ENCODE assay signal across 14 cellular contexts in genomic region chr2:47063159-47063930, GRCh38.
DNase-seq lines count a peak whose midpoint lies in the region; ATAC-seq and TF ChIP-seq lines count a peak whose summit lies in the region.
"Had no signal": no experiment of that assay in that cellular context is flagged by ENCODE, and none has a peak within 500 bp of the region (broad histone marks: within the 10 kb centered on the region; RNA-seq: fewer than 3 reads in every experiment).

No MANE protein-coding gene starts in this region.

- DNase-seq in WERI-Rb-1, result no peak
- DNase-seq in mesenchymal stem cell, result no peak
- no peak for DNase-seq in stimulated activated naive B cell treated with anti-CD40 and anti-IgM and Interleukin-4, amounts not matched to agents 10 μg/mL and 1 μg/mL and 100 μg/mL, for 72 hours
- no peak for DNase-seq in activated CD4-positive, alpha-beta T cell treated with anti-CD3 and anti-CD28 coated beads for 4 hours
- DNase-seq in SW 1271 (lab: John Stamatoyannopoulos, UW), result no peak
- no peak for DNase-seq in AG20443 (ENCODE audit: low spot score)
- DNase-seq: activated CD8-positive, alpha-beta memory T cell treated with anti-CD3 and anti-CD28 coated beads for 24 hours; activated naive CD8-positive, alpha-beta T cell treated with anti-CD3 and anti-CD28 coated beads for 36 hours; kidney glomerular epithelial cell; ovary; stimulated activated naive CD8-positive, alpha-beta T cell treated with anti-CD3 and anti-CD28 coated beads, Interleukin-15, Interleukin-2, amounts not matched to agents 100 U/mL and 50 U/mL, for 24 hours; T-helper 9 cell had no signal

- H2BK120ac ChIP-seq in mesenchymal stem cell (ENCODE audit: low read depth, low read length), result no peak overlapping the region

- peaks cover 48 to 71% of the 10 kb centered on the region in 2 donors for H3K36me3 Mint-ChIP-seq in stimulated activated naive B cell treated with anti-CD40 and anti-IgM and Interleukin-4, amounts not matched to agents 10 μg/mL and 1 μg/mL and 100 μg/mL, for 72 hours

- POLR2A ChIA-PET in HEK293 (lab: Yijun Ruan, JAX), result no interaction called here

- peak overlapping the region in 1 of 2 experiments; percentile 65 for H2BK12ac ChIP-seq in mesenchymal stem cell (ENCODE audit: low read length in 2 of 2)

- H4K8ac ChIP-seq in mesenchymal stem cell (ENCODE audit: low read length), result peak overlapping the region; percentile 46

- H3K79me1 ChIP-seq in mesenchymal stem cell (replicated peaks; ENCODE audit: low read length, poor library complexity, severe bottlenecking), result peaks cover 14% of the 10 kb centered on the region

- H2BK5ac ChIP-seq in mesenchymal stem cell (ENCODE audit: low read depth, low read length, poor library complexity, severe bottlenecking), result no peak overlapping the region

- H3K9me3 ChIP-seq in HEK293 (ENCODE audit: control insufficient read depth, insufficient read depth, low read depth, low read length) (no peaks in the 10 kb centered on the region), WERI-Rb-1 (ENCODE audit: severe bottlenecking) (no peaks in the 10 kb centered on the region), mesenchymal stem cell (ENCODE audit: control insufficient read depth, low read length) (no peaks in the 10 kb centered on the region)
- H3K9me3 ChIP-seq: ovary had no signal

- TF ChIP-seq CTCF in HEK293 (tag by site-specific recombination; IDR thresholded peaks at IDR 0.05) (no peak), WERI-Rb-1 (IDR thresholded peaks at IDR 0.05; ENCODE audit: low read depth, low read length) (no peak)

- H3K27me3 Mint-ChIP-seq in stimulated activated naive B cell treated with anti-CD40 and anti-IgM and Interleukin-4, amounts not matched to agents 10 μg/mL and 1 μg/mL and 100 μg/mL, for 72 hours, result no peaks in the 10 kb centered on the region
- H3K27me3 Mint-ChIP-seq: activated naive CD8-positive, alpha-beta T cell treated with anti-CD3 and anti-CD28 coated beads for 36 hours had no signal

- peak overlapping the region in 1 of 2 experiments; percentile 48 for H3K14ac ChIP-seq in mesenchymal stem cell (ENCODE audit: low read length in 2 of 2)

- no peak overlapping the region for H3K4ac ChIP-seq in mesenchymal stem cell (ENCODE audit: low read depth in 1 of 2, low read length in 2 of 2)

- H3K4me1 ChIP-seq in HEK293 (ENCODE audit: control insufficient read depth, insufficient read depth, low read length), result no peaks in the 10 kb centered on the region; the same call in 1 of the 2 replicates
- peaks cover 27% of the 10 kb centered on the region for H3K4me1 ChIP-seq in mesenchymal stem cell (ENCODE audit: control insufficient read depth, insufficient read depth, low read depth, low read length)

- H3K4me3 ChIP-seq in HEK293 (ENCODE audit: low read depth, low read length) (no peak overlapping the region), WERI-Rb-1 (ENCODE audit: low read depth, low read length) (no peak overlapping the region), mesenchymal stem cell (ENCODE audit: insufficient read depth in 1 of 2, low read depth in 1 of 2, low read length in 2 of 2) (no peak overlapping the region)
- H3K4me3 ChIP-seq: ovary had no signal

- peak; percentile 22 to 29 for ATAC-seq in stimulated activated naive B cell treated with anti-CD40 and anti-IgM and Interleukin-4, amounts not matched to agents 10 μg/mL and 1 μg/mL and 100 μg/mL, for 72 hours (replicated peaks)
- no peak for ATAC-seq in GM21786 (IDR thresholded peaks at IDR 0.05; ENCODE audit: unreplicated experiment)
- ATAC-seq: stimulated activated naive CD8-positive, alpha-beta T cell treated with anti-CD3 and anti-CD28 coated beads, Interleukin-15, Interleukin-2, amounts not matched to agents 100 U/mL and 50 U/mL, for 24 hours had no signal

- WGBS in mesenchymal stem cell, result 92% methylated on average over 7 of the region's 7 CpGs

- H3K18ac ChIP-seq in mesenchymal stem cell (ENCODE audit: low read depth in 1 of 2, low read length in 2 of 2), result peak overlapping the region; percentile 55 to 88

- H3K27ac ChIP-seq in HEK293 (ENCODE audit: extremely low read depth, low read depth, low read length) (no peak overlapping the region), WERI-Rb-1 (peak overlapping the region; percentile 30), mesenchymal stem cell (ENCODE audit: low read length, poor library complexity, severe bottlenecking) (peak overlapping the region; percentile 7)
- H3K27ac ChIP-seq: ovary had no signal

- H3K9me3 Mint-ChIP-seq in stimulated activated naive B cell treated with anti-CD40 and anti-IgM and Interleukin-4, amounts not matched to agents 10 μg/mL and 1 μg/mL and 100 μg/mL, for 72 hours, result no peaks in the 10 kb centered on the region
- H3K9me3 Mint-ChIP-seq: activated naive CD8-positive, alpha-beta T cell treated with anti-CD3 and anti-CD28 coated beads for 36 hours had no signal

- H3K4me1 Mint-ChIP-seq in stimulated activated naive B cell treated with anti-CD40 and anti-IgM and Interleukin-4, amounts not matched to agents 10 μg/mL and 1 μg/mL and 100 μg/mL, for 72 hours, result peaks cover 28 to 46% of the 10 kb centered on the region in 2 donors

- H3K4me3 Mint-ChIP-seq in stimulated activated naive B cell treated with anti-CD40 and anti-IgM and Interleukin-4, amounts not matched to agents 10 μg/mL and 1 μg/mL and 100 μg/mL, for 72 hours, result no peak overlapping the region
- H3K4me3 Mint-ChIP-seq: activated naive CD8-positive, alpha-beta T cell treated with anti-CD3 and anti-CD28 coated beads for 36 hours had no signal

- H3K9ac ChIP-seq in mesenchymal stem cell (ENCODE audit: low read length), result peak overlapping the region; percentile 13

- H2AFZ ChIP-seq in mesenchymal stem cell (ENCODE audit: low read depth, low read length), result no peak overlapping the region

- H3K4me2 ChIP-seq in mesenchymal stem cell (ENCODE audit: low read length, poor library complexity, severe bottlenecking), result no peak overlapping the region

- no peak overlapping the region for H3K23ac ChIP-seq in mesenchymal stem cell (ENCODE audit: low read length in 2 of 2)

- peak overlapping the region; percentile 71 for H2AK5ac ChIP-seq in mesenchymal stem cell (ENCODE audit: low read length, severe bottlenecking)

- peak overlapping the region; percentile 97 for H4K91ac ChIP-seq in mesenchymal stem cell (ENCODE audit: low read length)

- CTCF ChIA-PET in HEK293 (lab: Yijun Ruan, JAX), result no interaction called here

- H3K27me3 ChIP-seq in WERI-Rb-1 (ENCODE audit: insufficient read depth, low read depth, severe bottlenecking) (no peaks in the 10 kb centered on the region), mesenchymal stem cell (ENCODE audit: control insufficient read depth in 1 of 2, insufficient read depth in 1 of 2, low read length in 2 of 2) (no peaks in the 10 kb centered on the region)
- H3K27me3 ChIP-seq: ovary had no signal

- H3K36me3 ChIP-seq in HEK293 (ENCODE audit: control insufficient read depth in 2 of 2, insufficient read depth in 1 of 2, low read length in 2 of 2), result peaks cover 0 to 3% of the 10 kb centered on the region in 2 experiments; a peak in 1 of 3 replicates
- no peaks in the 10 kb centered on the region for H3K36me3 ChIP-seq in WERI-Rb-1
- H3K36me3 ChIP-seq in mesenchymal stem cell (ENCODE audit: control insufficient read depth in 1 of 2, insufficient read depth in 2 of 2, low read depth in 1 of 2, low read length in 2 of 2), result peaks cover 23 to 66% of the 10 kb centered on the region in 2 experiments
- H3K36me3 ChIP-seq: ovary had no signal

- no peak overlapping the region for H2BK15ac ChIP-seq in mesenchymal stem cell (ENCODE audit: low read depth, poor library complexity, severe bottlenecking)

- H3K27ac Mint-ChIP-seq in stimulated activated naive B cell treated with anti-CD40 and anti-IgM and Interleukin-4, amounts not matched to agents 10 μg/mL and 1 μg/mL and 100 μg/mL, for 72 hours, result peak overlapping the region; percentile 79
- H3K27ac Mint-ChIP-seq: activated naive CD8-positive, alpha-beta T cell treated with anti-CD3 and anti-CD28 coated beads for 36 hours had no signal

TF ChIP-seq in HEK293, 187 proteins besides CTCF, POLR2A, EP300 and RAD21 (continues in another document):
- TF ChIP-seq ZSCAN16 (tag by site-specific recombination; IDR thresholded peaks at IDR 0.05) (no peak), ZNF19 (tag by site-specific recombination; IDR thresholded peaks at IDR 0.05; ENCODE audit: low read depth) (no peak), ZNF140 (tag by site-specific recombination; IDR thresholded peaks at IDR 0.05) (no peak), ZNF530 (tag by site-specific recombination; IDR thresholded peaks at IDR 0.05; ENCODE audit: low read depth) (no peak), ZBTB17 (tag by site-specific recombination; IDR thresholded peaks at IDR 0.05) (peak; percentile 90), ZNF624 (tag by site-specific recombination; IDR thresholded peaks at IDR 0.05) (no peak), ZNF558 (tag by site-specific recombination; IDR thresholded peaks at IDR 0.05) (no peak), TCF7L2 (IDR thresholded peaks at IDR 0.05; ENCODE audit: borderline replicate concordance, low read depth, low read length) (no peak), ZIC2 (tag by site-specific recombination; IDR thresholded peaks at IDR 0.05) (no peak), SP3 (tag by site-specific recombination; IDR thresholded peaks at IDR 0.05) (no peak), ZNF658 (tag by site-specific recombination; IDR thresholded peaks at IDR 0.05) (no peak), MEIS1 (CRISPR knock-in tag; IDR thresholded peaks at IDR 0.05; ENCODE audit: borderline replicate concordance) (no peak), EGR2 (tag by site-specific recombination; IDR thresholded peaks at IDR 0.05; ENCODE audit: low read depth) (peak; percentile 97), ZFHX2 (tag by site-specific recombination; conservative IDR thresholded peaks at IDR 0.05) (peak; percentile 96), ZNF561 (tag by site-specific recombination; IDR thresholded peaks at IDR 0.05; ENCODE audit: borderline replicate concordance) (no peak), SETDB1 (IDR thresholded peaks at IDR 0.05; ENCODE audit: insufficient read length, low read length) (no peak)
